In genomic region chr10:120961720-120962259, GRCh38 we compare ENCODE assay signal across 28 cellular contexts.
DNase-seq lines count a peak whose midpoint lies in the region; ATAC-seq and TF ChIP-seq lines count a peak whose summit lies in the region.
"Had no signal": no experiment of that assay in that cellular context is flagged by ENCODE, and none has a peak within 500 bp of the region (broad histone marks: within the 10 kb centered on the region; RNA-seq: fewer than 3 reads in every experiment).

No MANE protein-coding gene starts in this region.

- H3K27me3 ChIP-seq in Panc1 (ENCODE audit: control insufficient read depth, insufficient read depth, low read length) (peaks cover 3% of the 10 kb centered on the region; the same call in 1 of the 2 replicates), testis (no peaks in the 10 kb centered on the region)

- in situ Hi-C loops in Panc1 (cut with HindIII; ENCODE audit: low pct_unique_long_range_greater_than_20kb, low sequenced_read_pairs), result no loop called here

- DNase-seq in Panc1 (ENCODE audit: low read depth, low spot score), result no peak
- DNase-seq in coronary artery (ENCODE audit: low spot score), result peak; percentile 26
- no peak for DNase-seq in mesothelial cell of epicardium (ENCODE audit: low spot score in 2 of 2, unreplicated experiment in 2 of 2)
- peak; percentile 65 for DNase-seq in testis
- no peak for DNase-seq in DMS79 treated with DMSO at 0.1 percent for 48 hours (lab: John Stamatoyannopoulos, UW)
- no peak for DNase-seq in SK-N-DZ (ENCODE audit: low spot score)
- DNase-seq: AML-193; CD4-positive, alpha-beta memory T cell; COR-L47; EL; GF-D8; Karpas-422; NCI-H1092; NCI-H1417 treated with DMSO at 0.1 percent for 48 hours; NCI-H1694 treated with DMSO at 0.1 percent for 48 hours; NCI-H2081 treated with DMSO at 0.1 percent for 48 hours; NCI-H2171; NCI-H226; NCI-H510A; NCI-H69; SHP77 treated with DMSO at 0.1 percent for 48 hours had no signal

- H3K4me3 ChIP-seq in Panc1 (ENCODE audit: low read depth in 2 of 2, low read length in 2 of 2), result no peak overlapping the region
- no peak overlapping the region for H3K4me3 ChIP-seq in coronary artery
- no peak overlapping the region for H3K4me3 ChIP-seq in testis
- H3K4me3 ChIP-seq: A549; BLaER1 treated with 17β-estradiol and CSF1 and Interleukin-3, amounts not matched to agents 10 nM and 100 nM had no signal

- intact Hi-C loops in Panc1 (cut with micrococcal nuclease; ENCODE audit: unreplicated experiment) (no loop called here), testis (cut with DNase I; ENCODE audit: low total_unique reads) (no loop called here)

- TF ChIP-seq POLR2A in testis (IDR thresholded peaks at IDR 0.05), result no peak

- TF ChIP-seq CTCF in Panc1 (IDR thresholded peaks at IDR 0.05) (no peak), coronary artery (IDR thresholded peaks at IDR 0.05) (no peak), mesothelial cell of epicardium (IDR thresholded peaks at IDR 0.05; ENCODE audit: unreplicated experiment) (no peak), testis (IDR thresholded peaks at IDR 0.05) (no peak)

- H3K27me3 Mint-ChIP-seq in mesothelial cell of epicardium (ENCODE audit: low read depth), result no peaks in the 10 kb centered on the region

- no peaks in the 10 kb centered on the region for H3K4me1 ChIP-seq in Panc1 (ENCODE audit: control insufficient read depth, insufficient read depth, low read length)
- no peaks in the 10 kb centered on the region for H3K4me1 ChIP-seq in testis
- H3K4me1 ChIP-seq: A549 had no signal

- peaks cover 2% of the 10 kb centered on the region for H3K36me3 Mint-ChIP-seq in mesothelial cell of epicardium

- peak overlapping the region; percentile 53 for H3K27ac Mint-ChIP-seq in mesothelial cell of epicardium

- H3K4me1 Mint-ChIP-seq in mesothelial cell of epicardium, result peaks cover 63% of the 10 kb centered on the region
- H3K4me1 Mint-ChIP-seq: CD4-positive, alpha-beta memory T cell had no signal

- 50 to 56% methylated on average over 8 of the region's 8 CpGs for WGBS in testis, 2 donors

- peaks cover 5% of the 10 kb centered on the region for H3K9me3 Mint-ChIP-seq in mesothelial cell of epicardium
- H3K9me3 Mint-ChIP-seq: CD4-positive, alpha-beta memory T cell had no signal

- H3K9me3 ChIP-seq in Panc1 (ENCODE audit: control insufficient read depth, insufficient read depth, low read depth, low read length), result no peaks in the 10 kb centered on the region
- no peaks in the 10 kb centered on the region for H3K9me3 ChIP-seq in testis
- H3K9me3 ChIP-seq: A549 had no signal

- ATAC-seq in Panc1 (peak; percentile 34; the same call in 1 of the 2 replicates), HG03457 (IDR thresholded peaks at IDR 0.05; ENCODE audit: unreplicated experiment) (no peak), GM18907 (IDR thresholded peaks at IDR 0.05; ENCODE audit: unreplicated experiment) (no peak)
- ATAC-seq: A549, HepG2, SK-N-SH treated with all-trans-retinoic acid at 6 μM for 48 hours had no signal

- POLR2A ChIA-PET in Panc1 (lab: Charles Lee), result no interaction called here

- no TSS peak for BruUV-seq in Panc1 (replicated peaks; lab: Mats Ljungman, UMichigan)

- H3K36me3 ChIP-seq in Panc1 (ENCODE audit: control insufficient read depth, insufficient read depth, low read length) (no peaks in the 10 kb centered on the region), testis (ENCODE audit: low read depth, missing control alignments) (no peaks in the 10 kb centered on the region)
- H3K36me3 ChIP-seq: BLaER1 treated with 17β-estradiol and CSF1 and Interleukin-3, amounts not matched to agents 10 nM and 100 nM had no signal

- H3K4me3 Mint-ChIP-seq in mesothelial cell of epicardium, result no peak overlapping the region
- H3K4me3 Mint-ChIP-seq: CD4-positive, alpha-beta memory T cell had no signal

- H3K27ac ChIP-seq in Panc1 (ENCODE audit: low read length) (no peak overlapping the region), coronary artery (no peak overlapping the region), testis (no peak overlapping the region)
- H3K27ac ChIP-seq: A549; BLaER1 treated with 17β-estradiol and CSF1 and Interleukin-3, amounts not matched to agents 10 nM and 100 nM; RWPE1 had no signal

- CTCF ChIA-PET in Panc1 (lab: Charles Lee), result no interaction called here

Comparison
In these comparisons a context has a peak if more than half of its experiments do, and no peak if none do; other contexts are left out.
1. DNase-seq: peak in coronary artery (single experiment) and testis (single experiment); none in Panc1 (single experiment), mesothelial cell of epicardium (0 of 2), DMS79 treated with DMSO at 0.1 percent for 48 hours (single experiment) and SK-N-DZ (single experiment).